10 cellular contexts compared by ENCODE assay signal in genomic region chr1:230127105-230128054, GRCh38.
DNase-seq lines count a peak whose midpoint lies in the region; ATAC-seq and TF ChIP-seq lines count a peak whose summit lies in the region.
"Had no signal": no experiment of that assay in that cellular context is flagged by ENCODE, and none has a peak within 500 bp of the region (broad histone marks: within the 10 kb centered on the region; RNA-seq: fewer than 3 reads in every experiment).

No MANE protein-coding gene starts in this region.

- no peaks in the 10 kb centered on the region for H3K9me3 Mint-ChIP-seq in activated naive CD4-positive, alpha-beta T cell treated with anti-CD3 and anti-CD28 coated beads, Interleukin-2, amount 50 U/mL, for 24 hours

- H2AFZ ChIP-seq in DND-41 (ENCODE audit: low read depth, low read length): no peak overlapping the region
- H2AFZ ChIP-seq in smooth muscle cell (ENCODE audit: low read depth): no peak overlapping the region
- H2AFZ ChIP-seq: PC-9 had no signal

- WGBS in smooth muscle cell (ENCODE audit: low lambda C conversion rate): 83% methylated on average over 25 of the region's 25 CpGs

- H3K4me3 ChIP-seq in DND-41 (ENCODE audit: low read depth in 1 of 2, low read length in 2 of 2) (peak overlapping the region in 1 of 2 experiments; percentile 32; a peak in 1 of 4 replicates), smooth muscle cell (no peak overlapping the region), Peyer's patch (no peak overlapping the region)
- H3K4me3 ChIP-seq: PC-9 had no signal

- peak overlapping the region; percentile 56 for H3K4me2 ChIP-seq in DND-41 (ENCODE audit: insufficient read depth, low read length)
- H3K4me2 ChIP-seq in smooth muscle cell: peak overlapping the region; percentile 29
- H3K4me2 ChIP-seq: PC-9 had no signal

- H4K20me1 ChIP-seq in DND-41 (ENCODE audit: insufficient read depth, low read length) (peaks cover 53% of the 10 kb centered on the region), smooth muscle cell (ENCODE audit: low read depth) (peaks cover 100% of the 10 kb centered on the region)

- H3K9ac ChIP-seq in DND-41 (ENCODE audit: low read depth, low read length) (peak overlapping the region; percentile 48), smooth muscle cell (ENCODE audit: low read depth) (no peak overlapping the region)

- H3K9me3 ChIP-seq in DND-41 (ENCODE audit: insufficient read depth, low read length, severe bottlenecking): no peaks in the 10 kb centered on the region
- H3K9me3 ChIP-seq in smooth muscle cell (replicated peaks; ENCODE audit: low read depth): no peaks in the 10 kb centered on the region
- no peaks in the 10 kb centered on the region for H3K9me3 ChIP-seq in Peyer's patch

- POLR2A ChIA-PET in RWPE1 (lab: Yijun Ruan, JAX; ENCODE audit: low non-redundant PET): no interaction called here

- H3K79me2 ChIP-seq in DND-41 (ENCODE audit: insufficient read depth, low read length) (peaks cover 98% of the 10 kb centered on the region), smooth muscle cell (ENCODE audit: low read depth) (peaks cover 87% of the 10 kb centered on the region)

- TF ChIP-seq CTCF in DND-41 (IDR thresholded peaks at IDR 0.05; ENCODE audit: borderline replicate concordance, extremely low read depth, low read length, poor library complexity, severe bottlenecking) (no peak), RWPE1 (conservative IDR thresholded peaks at IDR 0.05; ENCODE audit: low read depth) (no peak), smooth muscle cell (IDR thresholded peaks at IDR 0.05; ENCODE audit: borderline replicate concordance, insufficient read depth, poor library complexity, severe bottlenecking) (no peak), Peyer's patch (IDR thresholded peaks at IDR 0.05) (no peak)

- no peak for TF ChIP-seq POLR2A in Peyer's patch (IDR thresholded peaks at IDR 0.05)

- H3K4me1 ChIP-seq in DND-41 (ENCODE audit: insufficient read depth, low read length): peaks cover 95% of the 10 kb centered on the region
- H3K4me1 ChIP-seq in smooth muscle cell (ENCODE audit: low read depth): peaks cover 32% of the 10 kb centered on the region
- H3K4me1 ChIP-seq in Peyer's patch: peaks cover 0 to 27% (median 10%) of the 10 kb centered on the region in 4 donors

- CTCF ChIA-PET in RWPE1 (lab: Yijun Ruan, JAX): interaction anchor here (0.7 kb wide), 1 partner anchor 330 kb away, joined by 6 read pairs; no protein-coding TSS in a partner anchor

- H3K36me3 ChIP-seq in DND-41 (ENCODE audit: insufficient read depth, low read length) (peaks cover 34% of the 10 kb centered on the region), smooth muscle cell (ENCODE audit: low read depth) (no peaks in the 10 kb centered on the region), Peyer's patch (no peaks in the 10 kb centered on the region)

- peaks cover 2% of the 10 kb centered on the region for H3K36me3 Mint-ChIP-seq in activated naive CD4-positive, alpha-beta T cell treated with anti-CD3 and anti-CD28 coated beads, Interleukin-2, amount 50 U/mL, for 24 hours

- peaks cover 2% of the 10 kb centered on the region for H3F3A ChIP-seq in smooth muscle cell (ENCODE audit: low read depth)

- peaks cover 63% of the 10 kb centered on the region for H3K4me1 Mint-ChIP-seq in activated naive CD4-positive, alpha-beta T cell treated with anti-CD3 and anti-CD28 coated beads, Interleukin-2, amount 50 U/mL, for 24 hours

- peak overlapping the region; percentile 48 for H3K27ac Mint-ChIP-seq in activated naive CD4-positive, alpha-beta T cell treated with anti-CD3 and anti-CD28 coated beads, Interleukin-2, amount 50 U/mL, for 24 hours

- H3K27me3 Mint-ChIP-seq in activated naive CD4-positive, alpha-beta T cell treated with anti-CD3 and anti-CD28 coated beads, Interleukin-2, amount 50 U/mL, for 24 hours: no peaks in the 10 kb centered on the region

- H3K27ac ChIP-seq in DND-41 (ENCODE audit: low read length) (peak overlapping the region; percentile 98), RWPE1 (peak overlapping the region; percentile 69), smooth muscle cell (ENCODE audit: low read depth) (no peak overlapping the region), Peyer's patch (no peak overlapping the region)
- H3K27ac ChIP-seq: PC-9 had no signal

- DNase-seq in DND-41: peak; percentile 87
- DNase-seq in RWPE1 (ENCODE audit: low spot score): no peak
- DNase-seq in smooth muscle cell (lab: John Stamatoyannopoulos, UW; ENCODE audit: unreplicated experiment): no peak
- DNase-seq in foreskin melanocyte: no peak
- DNase-seq in Peyer's patch: no peak
- DNase-seq in COLO668 (lab: John Stamatoyannopoulos, UW; ENCODE audit: unreplicated experiment): no peak
- no peak for DNase-seq in left lobe of liver (ENCODE audit: low spot score)
- DNase-seq: glutamatergic neuron, PC-9 had no signal

- peak; percentile 67 for ATAC-seq in DND-41 (ENCODE audit: insufficient read depth, low read depth)
- no peak for ATAC-seq in left lobe of liver

- H3K4me3 Mint-ChIP-seq in activated naive CD4-positive, alpha-beta T cell treated with anti-CD3 and anti-CD28 coated beads, Interleukin-2, amount 50 U/mL, for 24 hours: peak overlapping the region; percentile 51

- H3K27me3 ChIP-seq in DND-41 (ENCODE audit: insufficient read depth, low read length, poor library complexity) (no peaks in the 10 kb centered on the region), smooth muscle cell (ENCODE audit: low read depth) (no peaks in the 10 kb centered on the region), Peyer's patch (no peaks in the 10 kb centered on the region)

Comparison
In these comparisons a context has a peak if more than half of its experiments do, and no peak if none do; other contexts are left out.
1. H3K27ac ChIP-seq: peak in DND-41 (single experiment) and RWPE1 (single experiment); none in smooth muscle cell (single experiment) and Peyer's patch (0 of 4).